ENCODE assay signal across 24 cellular contexts in genomic region chr18:2511451-2511850, GRCh38.
"Had no signal": no experiment of that assay in that cellular context is flagged by ENCODE, and none has a peak within 500 bp of the region (broad histone marks: within the 10 kb centered on the region; RNA-seq: fewer than 3 reads in every experiment).

No MANE protein-coding gene starts in this region.

- H3K4me1 ChIP-seq: lower lobe of right lung had no signal

- FAIRE-seq: colon, endothelial cell of umbilical vein, frontal cortex, kidney had no signal

- H2AFZ ChIP-seq: hepatocyte had no signal

- H3K27ac ChIP-seq: coronary artery, dorsolateral prefrontal cortex, esophagus muscularis mucosa, foreskin keratinocyte, gastroesophageal sphincter, heart left ventricle, hepatocyte, lower lobe of right lung had no signal

- H3K9me3 ChIP-seq: esophagus muscularis mucosa, gastroesophageal sphincter, heart left ventricle, lower lobe of right lung, mucosa of descending colon had no signal

- H3K79me2 ChIP-seq: hepatocyte had no signal

- H3K27me3 ChIP-seq: dorsolateral prefrontal cortex, esophagus muscularis mucosa, foreskin keratinocyte, gastroesophageal sphincter, heart left ventricle, hepatocyte had no signal

- H3K4me3 ChIP-seq: coronary artery, dorsolateral prefrontal cortex, esophagus muscularis mucosa, gastroesophageal sphincter, heart left ventricle, hepatocyte, lower lobe of right lung, mucosa of descending colon had no signal

- ATAC-seq: foreskin keratinocyte, gastroesophageal sphincter, heart left ventricle, left colon, left lobe of liver, left ventricle myocardium superior, lower lobe of right lung, mucosa of descending colon had no signal

- H3K4me2 ChIP-seq: hepatocyte had no signal

- H3K36me3 ChIP-seq: esophagus muscularis mucosa, gastroesophageal sphincter, heart left ventricle, lower lobe of right lung had no signal

- DNase-seq: dermis blood vessel endothelial cell; dorsolateral prefrontal cortex; effector CD4-positive, alpha-beta T cell; effector memory CD4-positive, alpha-beta T cell; foreskin keratinocyte; heart left ventricle; hypothalamus; immature natural killer cell; islet precursor cell; kidney; kidney glomerular epithelial cell; left colon; left ventricle myocardium superior; lower lobe of right lung; mesenchymal stem cell; mucosa of descending colon had no signal
